In the genomic region with DNA sequence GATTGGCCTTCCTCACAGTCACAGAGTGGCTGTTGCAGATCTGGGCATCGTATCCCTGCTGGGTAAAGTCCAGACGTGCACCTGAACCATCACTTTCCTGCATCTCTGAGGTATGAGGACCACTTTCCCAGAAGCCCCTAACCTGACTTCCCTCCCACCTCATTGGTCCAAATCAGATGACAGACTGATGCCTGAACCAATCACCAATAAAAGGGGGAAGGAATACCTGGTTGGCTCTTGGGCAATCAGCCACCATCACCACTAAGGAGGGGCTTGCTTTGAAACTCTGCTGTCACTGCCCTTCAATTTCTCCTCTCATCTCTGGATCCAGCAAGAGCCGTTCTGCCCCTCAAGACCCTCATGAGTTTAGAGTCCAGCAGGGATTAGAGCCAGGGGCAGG, we compare ENCODE assay signal across 1 cellular context.
A peak's percentile ranks its signal among the peaks of the same experiment; 100 is the strongest.
TF ChIP-seq lines count a peak whose summit lies in the region.

No MANE protein-coding gene starts in this region.

TF ChIP-seq in K562, 482 proteins besides CTCF, POLR2A, EP300 and RAD21 (continued from another document):
- TF ChIP-seq, protein P1, sequence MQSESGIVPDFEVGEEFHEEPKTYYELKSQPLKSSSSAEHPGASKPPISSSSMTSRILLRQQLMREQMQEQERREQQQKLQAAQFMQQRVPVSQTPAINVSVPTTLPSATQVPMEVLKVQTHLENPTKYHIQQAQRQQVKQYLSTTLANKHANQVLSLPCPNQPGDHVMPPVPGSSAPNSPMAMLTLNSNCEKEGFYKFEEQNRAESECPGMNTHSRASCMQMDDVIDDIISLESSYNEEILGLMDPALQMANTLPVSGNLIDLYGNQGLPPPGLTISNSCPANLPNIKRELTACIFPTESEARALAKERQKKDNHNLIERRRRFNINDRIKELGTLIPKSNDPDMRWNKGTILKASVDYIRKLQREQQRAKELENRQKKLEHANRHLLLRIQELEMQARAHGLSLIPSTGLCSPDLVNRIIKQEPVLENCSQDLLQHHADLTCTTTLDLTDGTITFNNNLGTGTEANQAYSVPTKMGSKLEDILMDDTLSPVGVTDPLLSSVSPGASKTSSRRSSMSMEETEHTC (IDR thresholded peaks at IDR 0.05) = no peak
- TF ChIP-seq CHD2 (IDR thresholded peaks at IDR 0.05; ENCODE audit: low read depth, low read length) (peak; percentile 64), SP2 (IDR thresholded peaks at IDR 0.05; ENCODE audit: extremely low read depth, low read depth, low read length, poor library complexity, severe bottlenecking) (peak; percentile 59), RBM25 (IDR thresholded peaks at IDR 0.05; ENCODE audit: low read depth, low read length, severe bottlenecking) (peak; percentile 94), POLR3G (IDR thresholded peaks at IDR 0.05; ENCODE audit: extremely low read depth, insufficient read length, insufficient replicate concordance) (no peak), NFYB (IDR thresholded peaks at IDR 0.05; ENCODE audit: extremely low read depth, insufficient read length) (peak; percentile 99), PBX2 (CRISPR knock-in tag; IDR thresholded peaks at IDR 0.05; ENCODE audit: low read depth) (peak; percentile 73), PBX2 (tag; conservative IDR thresholded peaks at IDR 0.05; ENCODE audit: low read depth) (peak; percentile 95), ARID2 (IDR thresholded peaks at IDR 0.05) (no peak), ASH1L (IDR thresholded peaks at IDR 0.05; ENCODE audit: borderline replicate concordance, low read depth, partially characterized antibody) (peak; percentile 85), HNRNPH1 (optimal IDR thresholded peaks at IDR 0.05; ENCODE audit: low read depth, low read length) (no peak), BRCA1 (IDR thresholded peaks at IDR 0.05) (no peak), BRCA1 (CRISPR knock-in tag; IDR thresholded peaks at IDR 0.05) (no peak)
TF ChIP-seq in K562: peak in this region for 10.
